Comparison of ENCODE assay signal across 8 cellular contexts in genomic region chr21:36070999-36071398, GRCh38. TPM values are rescaled to one million over a fixed set of nuclear protein-coding genes. Genes with fewer than 3 reads are reported as not detected.
DNase-seq lines count a peak whose midpoint lies in the region; ATAC-seq and TF ChIP-seq lines count a peak whose summit lies in the region.

No MANE protein-coding gene starts in this region.

- H3K4me3 ChIP-seq in left ventricle myocardium inferior (peak overlapping the region; percentile 89), lower lobe of right lung (peak overlapping the region; percentile 89), vagina (peak overlapping the region in 1 of 2 donors; percentile 92), adrenal gland (peak overlapping the region in 1 of 4 donors; percentile 78)

- peaks cover 42% of the 10 kb centered on the region for H3K4me1 ChIP-seq in left ventricle myocardium inferior
- peaks cover 39% of the 10 kb centered on the region for H3K4me1 ChIP-seq in lower lobe of right lung
- H3K4me1 ChIP-seq in vagina, result peaks cover 47% of the 10 kb centered on the region
- H3K4me1 ChIP-seq in adrenal gland (replicated peaks in 1 of 2), result peaks cover 10 to 32% of the 10 kb centered on the region in 2 donors

- BruUV-seq in MCF 10A (replicated peaks; lab: Mats Ljungman, UMichigan), result no TSS peak

- H3K27ac ChIP-seq in left ventricle myocardium inferior (replicated peaks) (peak overlapping the region; percentile 91), lower lobe of right lung (no peak overlapping the region), vagina (peak overlapping the region; percentile 30), adrenal gland (no peak overlapping the region)

- intact Hi-C loops in left ventricle myocardium inferior (cut with micrococcal nuclease), result no loop called here
- intact Hi-C loops in Right ventricle myocardium superior (cut with DNase I), result no loop called here
- intact Hi-C loops in MCF 10A (cut with micrococcal nuclease), result no loop called here
- intact Hi-C loops in lower lobe of right lung (cut with DNase I), result no loop called here
- intact Hi-C loops in vagina (cut with DNase I), result no loop called here
- intact Hi-C loops in adrenal gland (cut with DNase I), result no loop called here

- TF ChIP-seq CTCF in left ventricle myocardium inferior (IDR thresholded peaks at IDR 0.05; ENCODE audit: borderline replicate concordance) (no peak), MCF 10A (IDR thresholded peaks at IDR 0.05; ENCODE audit: unreplicated experiment) (no peak), lower lobe of right lung (IDR thresholded peaks at IDR 0.05) (no peak), vagina (IDR thresholded peaks at IDR 0.05) (no peak), adrenal gland (IDR thresholded peaks at IDR 0.05) (no peak)

- H3K4me3 Mint-ChIP-seq in MCF 10A (ENCODE audit: unreplicated experiment), result peak overlapping the region; percentile 88

- ATAC-seq in Right ventricle myocardium superior (ENCODE audit: poor library complexity) (no peak), lower lobe of right lung (no peak)

- H3K9me3 ChIP-seq in left ventricle myocardium inferior (replicated peaks) (peaks cover 5% of the 10 kb centered on the region), lower lobe of right lung (no peaks in the 10 kb centered on the region), vagina (no peaks in the 10 kb centered on the region), adrenal gland (replicated peaks in 1 of 3) (no peaks in the 10 kb centered on the region)

- CTCF ChIA-PET in MCF 10A (lab: Yijun Ruan, JAX), result interaction anchor here (0.6 to 2.5 kb wide), 7 partner anchors 8 to 70 kb away, joined by 3 to 13 read pairs (median 5); partner anchors contain the start of gene SETD4

- 81 to 92% (median 86%) methylated on average over 6 to 7 of the region's 7 CpGs for WGBS in adrenal gland, 4 donors

- no peaks in the 10 kb centered on the region for H3K27me3 ChIP-seq in left ventricle myocardium inferior (ENCODE audit: low read depth)
- no peaks in the 10 kb centered on the region for H3K27me3 ChIP-seq in lower lobe of right lung (ENCODE audit: low read depth)
- H3K27me3 ChIP-seq in vagina, result no peaks in the 10 kb centered on the region
- H3K27me3 ChIP-seq in adrenal gland, result no peaks in the 10 kb centered on the region

- H3K36me3 ChIP-seq in left ventricle myocardium inferior (peaks cover 12% of the 10 kb centered on the region), lower lobe of right lung (peaks cover 18% of the 10 kb centered on the region), vagina (peaks cover 0 to 13% of the 10 kb centered on the region in 2 donors), adrenal gland (replicated peaks in 1 of 2) (peaks cover 0 to 23% of the 10 kb centered on the region in 2 donors)

- H3K9me3 Mint-ChIP-seq in MCF 10A (ENCODE audit: unreplicated experiment), result no peaks in the 10 kb centered on the region

- DNase-seq in left ventricle myocardium inferior (no peak), Right ventricle myocardium superior (no peak), MCF 10A (ENCODE audit: unreplicated experiment) (no peak), lower lobe of right lung (no peak), vagina (ENCODE audit: extremely low spot score in 2 of 2) (no peak), adrenal gland (no peak), KG1 (lab: John Stamatoyannopoulos, UW) (no peak), NCI-H1930 (lab: John Stamatoyannopoulos, UW) (no peak)

- no peak overlapping the region for H3K27ac Mint-ChIP-seq in MCF 10A (ENCODE audit: low read depth, unreplicated experiment)

- no peaks in the 10 kb centered on the region for H3K27me3 Mint-ChIP-seq in MCF 10A (ENCODE audit: insufficient read depth, unreplicated experiment)

- peaks cover 29% of the 10 kb centered on the region for H3K36me3 Mint-ChIP-seq in MCF 10A (ENCODE audit: insufficient read depth, unreplicated experiment)

- POLR2A ChIA-PET in MCF 10A (lab: Yijun Ruan, JAX), result interaction anchor here (0.7 to 5.3 kb wide), 10 partner anchors 8 to 1207 kb away, joined by 3 to 79 read pairs (median 4); partner anchors contain the start of gene SETD4

- no peak for TF ChIP-seq POLR2A in vagina (IDR thresholded peaks at IDR 0.05)
- TF ChIP-seq POLR2A in adrenal gland (IDR thresholded peaks at IDR 0.05), result no peak

- peaks cover 20% of the 10 kb centered on the region for H3K4me1 Mint-ChIP-seq in MCF 10A (ENCODE audit: insufficient read depth, unreplicated experiment)

RNA-seq across cellular contexts. Expression of gene CBR1, which starts 1.2 kb away (rescaled TPM):
- 28.1 TPM for total RNA-seq in left ventricle myocardium inferior
- total RNA-seq in Right ventricle myocardium superior, result 26.1 TPM
- 35.8 and 38.6 TPM in 2 replicates for total RNA-seq in MCF 10A (2022)
- total RNA-seq in lower lobe of right lung, result 72.9 TPM
- 369 TPM for total RNA-seq in vagina
- total RNA-seq in adrenal gland, result 100 to 1,000 TPM in 5 of 8 donors, 10 to 100 TPM in 3; 86.9 to 602 (median 171) TPM
- polyA plus RNA-seq in adrenal gland, result 100 to 1,000 TPM in 1 of 3 donors, 10 to 100 TPM in 2; 38.3 to 135 (median 68.6) TPM

RNA-seq across cellular contexts. Expression of gene SETD4, which starts 10.7 kb away (rescaled TPM):
- total RNA-seq in left ventricle myocardium inferior, result 10.1 TPM
- total RNA-seq in Right ventricle myocardium superior, result 10.7 TPM
- total RNA-seq in MCF 10A (2022), result 22.6 and 23.3 TPM in 2 replicates
- 19.4 TPM for total RNA-seq in lower lobe of right lung
- 28.7 TPM for total RNA-seq in vagina
- total RNA-seq in adrenal gland, result 10 to 100 TPM in 7 of 8 donors, 1 to 10 TPM in 1; 7.9 to 24.5 (median 15.0) TPM
- 10 to 100 TPM; 12.5 to 19.5 (median 19.5) TPM for polyA plus RNA-seq in adrenal gland

Comparison
In these comparisons a context has a peak if more than half of its experiments do, and no peak if none do; other contexts are left out.
1. H3K27ac ChIP-seq: peak in left ventricle myocardium inferior (single experiment) and vagina (single experiment); none in lower lobe of right lung (single experiment) and adrenal gland (0 of 5).